In genomic region chr5:28576022-28576421, GRCh38 we compare ENCODE assay signal across 12 cellular contexts.
DNase-seq lines count a peak whose midpoint lies in the region; ATAC-seq and TF ChIP-seq lines count a peak whose summit lies in the region.
"Had no signal": no experiment of that assay in that cellular context is flagged by ENCODE, and none has a peak within 500 bp of the region (broad histone marks: within the 10 kb centered on the region; RNA-seq: fewer than 3 reads in every experiment).

No MANE protein-coding gene starts in this region.

- H3K4me2 ChIP-seq in smooth muscle cell, result no peak overlapping the region

- H3K36me3 Mint-ChIP-seq in chondrocyte (ENCODE audit: low read depth) (no peaks in the 10 kb centered on the region), Calu3 (ENCODE audit: insufficient read depth, unreplicated experiment) (no peaks in the 10 kb centered on the region)

- CTCF ChIA-PET in Calu3 (lab: Charles Lee), result no interaction called here

- no peaks in the 10 kb centered on the region for H3K79me2 ChIP-seq in smooth muscle cell (ENCODE audit: low read depth)
- H3K79me2 ChIP-seq: parathyroid adenoma had no signal

- H3K4me3 Mint-ChIP-seq in chondrocyte (ENCODE audit: unreplicated experiment), result no peak overlapping the region
- no peak overlapping the region for H3K4me3 Mint-ChIP-seq in Calu3 (ENCODE audit: low read depth, unreplicated experiment)
- H3K4me3 Mint-ChIP-seq: activated B cell treated with CpG ODN at 0.5 μM for 24 hours had no signal

- TF ChIP-seq CTCF in chondrocyte (IDR thresholded peaks at IDR 0.05) (peak; percentile 44), smooth muscle cell (IDR thresholded peaks at IDR 0.05; ENCODE audit: borderline replicate concordance, insufficient read depth, poor library complexity, severe bottlenecking) (peak; percentile 27), Calu3 (IDR thresholded peaks at IDR 0.05; ENCODE audit: unreplicated experiment) (no peak)

- no peak overlapping the region for H2AFZ ChIP-seq in smooth muscle cell (ENCODE audit: low read depth)
- H2AFZ ChIP-seq: parathyroid adenoma had no signal

- H3K4me1 Mint-ChIP-seq in chondrocyte (ENCODE audit: low read depth), result peaks cover 9% of the 10 kb centered on the region
- H3K4me1 Mint-ChIP-seq in Calu3 (ENCODE audit: low read depth, unreplicated experiment), result no peaks in the 10 kb centered on the region
- H3K4me1 Mint-ChIP-seq: activated B cell treated with CpG ODN at 0.5 μM for 24 hours had no signal

- no peak for ATAC-seq in HG02759 (IDR thresholded peaks at IDR 0.05; ENCODE audit: unreplicated experiment)

- no peaks in the 10 kb centered on the region for H3K4me1 ChIP-seq in smooth muscle cell (ENCODE audit: low read depth)
- H3K4me1 ChIP-seq: parathyroid adenoma, transverse colon had no signal

- H4K20me1 ChIP-seq in smooth muscle cell (ENCODE audit: low read depth), result no peaks in the 10 kb centered on the region

- no peak overlapping the region for H3K9ac ChIP-seq in smooth muscle cell (ENCODE audit: low read depth)
- H3K9ac ChIP-seq: parathyroid adenoma had no signal

- intact Hi-C loops in Calu3 (cut with micrococcal nuclease; ENCODE audit: unreplicated experiment), result no loop called here

- H3K9me3 ChIP-seq in smooth muscle cell (replicated peaks; ENCODE audit: low read depth), result no peaks in the 10 kb centered on the region

- H3K27ac Mint-ChIP-seq in chondrocyte (ENCODE audit: unreplicated experiment) (no peak overlapping the region), Calu3 (ENCODE audit: unreplicated experiment) (no peak overlapping the region)
- H3K27ac Mint-ChIP-seq: activated B cell treated with CpG ODN at 0.5 μM for 24 hours had no signal

- H3K27ac ChIP-seq in smooth muscle cell (ENCODE audit: low read depth), result no peak overlapping the region
- H3K27ac ChIP-seq: parathyroid adenoma, transverse colon had no signal

- H3K36me3 ChIP-seq in smooth muscle cell (ENCODE audit: low read depth), result no peaks in the 10 kb centered on the region
- H3K36me3 ChIP-seq: transverse colon had no signal

- H3F3A ChIP-seq in smooth muscle cell (ENCODE audit: low read depth), result no peaks in the 10 kb centered on the region

- DNase-seq in SIG-M5 treated with dmso at 0.1 percent for 504 hours (lab: John Stamatoyannopoulos, UW; ENCODE audit: unreplicated experiment), result peak; percentile 58
- no peak for DNase-seq in SIG-M5 (lab: John Stamatoyannopoulos, UW)
- peak; percentile 45 to 68 for DNase-seq in NCI-H524 (lab: John Stamatoyannopoulos, UW)
- DNase-seq in chondrocyte (ENCODE audit: low spot score), result no peak
- no peak for DNase-seq in smooth muscle cell (lab: John Stamatoyannopoulos, UW; ENCODE audit: unreplicated experiment)
- DNase-seq in Calu3, result no peak
- DNase-seq in ecto neural progenitor cell (ENCODE audit: low spot score), result no peak
- DNase-seq: activated B cell treated with CpG ODN at 0.5 μM for 24 hours, kidney glomerular epithelial cell, transverse colon had no signal

- H3K27me3 Mint-ChIP-seq in chondrocyte (ENCODE audit: low read depth), result peaks cover 4% of the 10 kb centered on the region
- no peaks in the 10 kb centered on the region for H3K27me3 Mint-ChIP-seq in Calu3 (ENCODE audit: unreplicated experiment)
- H3K27me3 Mint-ChIP-seq: activated B cell treated with CpG ODN at 0.5 μM for 24 hours had no signal

- H3K4me3 ChIP-seq in smooth muscle cell, result no peak overlapping the region
- H3K4me3 ChIP-seq: transverse colon had no signal

- H3K9me3 Mint-ChIP-seq in chondrocyte (ENCODE audit: low read depth), result peaks cover 24% of the 10 kb centered on the region
- H3K9me3 Mint-ChIP-seq in Calu3 (ENCODE audit: low read depth, unreplicated experiment), result peaks cover 9% of the 10 kb centered on the region

- WGBS in smooth muscle cell (ENCODE audit: low lambda C conversion rate), result 39% methylated on average over 2 of the region's 2 CpGs

- H3K27me3 ChIP-seq in smooth muscle cell (ENCODE audit: low read depth), result no peaks in the 10 kb centered on the region
- H3K27me3 ChIP-seq: transverse colon had no signal

- no TSS peak for BruUV-seq in Calu3 (replicated peaks; lab: Mats Ljungman, UMichigan)

Comparison
In these comparisons a context has a peak if more than half of its experiments do, and no peak if none do; other contexts are left out.
1. DNase-seq: peak in SIG-M5 treated with dmso at 0.1 percent for 504 hours (single experiment) and NCI-H524 (2 of 2); none in SIG-M5 (single experiment), chondrocyte (single experiment), smooth muscle cell (single experiment), Calu3 (single experiment) and ecto neural progenitor cell (single experiment).